In the genomic region with DNA sequence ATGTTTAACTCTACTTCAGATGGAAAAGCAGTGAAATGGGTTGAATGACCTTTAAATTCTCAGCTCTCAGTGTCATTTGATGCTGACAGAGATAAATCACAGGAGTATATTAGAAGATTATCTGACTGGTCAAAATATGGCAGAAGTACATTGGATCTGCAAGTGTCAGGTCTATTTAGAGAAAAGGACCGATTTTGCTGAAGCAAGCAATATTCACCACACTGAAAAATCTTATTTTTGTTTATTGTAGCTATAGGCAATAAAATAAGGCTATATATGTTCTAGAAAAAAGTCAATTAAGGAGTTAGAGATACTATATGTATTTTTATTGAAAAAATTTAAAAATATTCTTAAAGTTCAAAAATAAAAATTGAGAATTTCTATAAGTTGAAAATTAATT, we compare ENCODE assay signal across 1 cellular context.
TF ChIP-seq lines count a peak whose summit lies in the region.

No MANE protein-coding gene starts in this region.

TF ChIP-seq in HepG2, 621 proteins besides CTCF, POLR2A, EP300 and RAD21 (continued from another document):
- TF ChIP-seq MAFK (conservative IDR thresholded peaks at IDR 0.05 in 1 of 2, IDR thresholded peaks at IDR 0.05 in 1 of 2; ENCODE audit: low read length in 2 of 2) (peak; percentile 72 to 88), ZNF17 (CRISPR knock-in tag; IDR thresholded peaks at IDR 0.05) (no peak), RARA (CRISPR knock-in tag; IDR thresholded peaks at IDR 0.05) (no peak), ZNF766 (CRISPR knock-in tag; IDR thresholded peaks at IDR 0.05; ENCODE audit: borderline replicate concordance) (no peak), ZSCAN5A (CRISPR knock-in tag; IDR thresholded peaks at IDR 0.05; ENCODE audit: borderline replicate concordance) (no peak), TFDP1 (CRISPR knock-in tag; IDR thresholded peaks at IDR 0.05; ENCODE audit: borderline replicate concordance) (no peak), ZNF619 (CRISPR knock-in tag; IDR thresholded peaks at IDR 0.05) (no peak), SOX5 (CRISPR knock-in tag; IDR thresholded peaks at IDR 0.05; ENCODE audit: borderline replicate concordance) (no peak), POLR2AphosphoS5 (IDR thresholded peaks at IDR 0.05; ENCODE audit: low read depth, low read length) (no peak), ZNF605 (CRISPR knock-in tag; IDR thresholded peaks at IDR 0.05) (no peak), ZNF652 (CRISPR knock-in tag; IDR thresholded peaks at IDR 0.05; ENCODE audit: borderline replicate concordance, low read depth) (no peak)
TF ChIP-seq in HepG2: peak in this region for 2.
